In the genomic region with DNA sequence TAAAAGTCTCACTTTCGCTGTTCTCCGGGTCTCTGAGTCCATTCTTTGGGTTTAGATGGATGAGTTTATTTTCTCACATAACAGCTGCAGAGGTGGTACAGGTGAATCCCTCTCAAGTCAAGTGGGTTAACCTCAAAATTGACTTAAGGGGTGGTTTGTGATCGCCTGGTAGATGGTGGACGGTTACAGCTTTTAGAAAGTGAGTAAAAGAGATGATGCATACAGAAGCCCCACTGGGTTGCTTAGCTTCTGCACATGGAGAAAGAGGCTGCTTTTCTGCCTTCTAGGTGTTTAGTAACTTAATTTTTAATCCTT, we compare ENCODE assay signal across 13 cellular contexts.
"Had no signal": no experiment of that assay in that cellular context is flagged by ENCODE, and none has a peak within 500 bp of the region (broad histone marks: within the 10 kb centered on the region; RNA-seq: fewer than 3 reads in every experiment).

No MANE protein-coding gene starts in this region.

- H3K9me3 ChIP-seq: adrenal gland, lower lobe of right lung, ovary had no signal

- H3K4me3 ChIP-seq: adrenal gland, dorsolateral prefrontal cortex, esophagus squamous epithelium, lower lobe of right lung, ovary, spleen had no signal

- DNase-seq: activated CD4-positive, alpha-beta T cell treated with anti-CD3 and anti-CD28 coated beads for 4 hours; activated CD8-positive, alpha-beta T cell treated with anti-CD3 and anti-CD28 coated beads for 36 hours; activated effector memory CD4-positive, alpha-beta T cell treated with Interleukin-2 at 50 U/mL for 16 hours; activated T-cell treated with anti-CD3 and anti-CD28 coated beads, Interleukin-2, amount 50 U/mL, for 4 hours; adrenal gland; dorsolateral prefrontal cortex; esophagus squamous epithelium; hippocampal formation; left colon; lower lobe of right lung; midbrain; ovary; spleen had no signal

- H3K4me1 ChIP-seq: adrenal gland, lower lobe of right lung had no signal

- H3K27ac ChIP-seq: adrenal gland, dorsolateral prefrontal cortex, esophagus squamous epithelium, lower lobe of right lung, ovary, spleen had no signal

- H3K36me3 ChIP-seq: adrenal gland, esophagus squamous epithelium, lower lobe of right lung, ovary, spleen had no signal

- H3K27me3 ChIP-seq: ovary had no signal
